13 cellular contexts compared by ENCODE assay signal in genomic region chr14:68521952-68522509, GRCh38.
DNase-seq lines count a peak whose midpoint lies in the region; ATAC-seq and TF ChIP-seq lines count a peak whose summit lies in the region.
"Had no signal": no experiment of that assay in that cellular context is flagged by ENCODE, and none has a peak within 500 bp of the region (broad histone marks: within the 10 kb centered on the region; RNA-seq: fewer than 3 reads in every experiment).

No MANE protein-coding gene starts in this region.

- no peak overlapping the region for H2BK15ac ChIP-seq in neuronal stem cell (ENCODE audit: low read length)

- peak overlapping the region; percentile 87 for H2AK5ac ChIP-seq in neuronal stem cell (ENCODE audit: low read depth, low read length)

- DNase-seq in T-helper 17 cell: no peak
- no peak for DNase-seq in neuronal stem cell (ENCODE audit: low spot score)
- no peak for DNase-seq in transverse colon
- no peak for DNase-seq in effector CD4-positive, alpha-beta T cell
- DNase-seq in effector CD8-positive, alpha-beta T cell (lab: John Stamatoyannopoulos, UW): no peak
- DNase-seq: activated CD4-positive, alpha-beta T cell treated with anti-CD3 and anti-CD28 coated beads, Interleukin-2, amount 10 ng/mL, durations not matched to agents 7 days and 5 days; activated effector memory CD4-positive, alpha-beta T cell treated with anti-CD3 and anti-CD28 coated beads, Interleukin-2, amount 50 U/mL, for 16 hours; central memory CD4-positive, alpha-beta T cell; spleen; SW 1271 had no signal

- H3K14ac ChIP-seq in neuronal stem cell (ENCODE audit: low read length): no peak overlapping the region

- H4K91ac ChIP-seq in neuronal stem cell (ENCODE audit: low read depth, low read length, poor library complexity): no peak overlapping the region

- H3K79me1 ChIP-seq in neuronal stem cell (ENCODE audit: low read depth, low read length): no peaks in the 10 kb centered on the region

- H3K9ac ChIP-seq in neuronal stem cell (ENCODE audit: low read depth, low read length, poor library complexity): no peak overlapping the region

- H2AFZ ChIP-seq in neuronal stem cell (ENCODE audit: low read length): peak overlapping the region; percentile 33

- H3K36me3 ChIP-seq in gastroesophageal sphincter (no peaks in the 10 kb centered on the region), neuronal stem cell (replicated peaks in 1 of 2; ENCODE audit: control insufficient read depth in 2 of 2, insufficient read depth in 2 of 2, low read length in 2 of 2) (peaks cover 0 to 2% of the 10 kb centered on the region in 2 donors), transverse colon (no peaks in the 10 kb centered on the region)
- H3K36me3 ChIP-seq: spleen had no signal

- peaks cover 20 to 88% (median 53%) of the 10 kb centered on the region in 3 donors for H3K4me1 ChIP-seq in gastroesophageal sphincter
- H3K4me1 ChIP-seq in neuronal stem cell (ENCODE audit: control insufficient read depth in 2 of 2, insufficient read depth in 1 of 2, low read depth in 1 of 2, low read length in 2 of 2): peaks cover 22 to 38% of the 10 kb centered on the region in 2 donors
- peaks cover 28 to 67% (median 39%) of the 10 kb centered on the region in 4 donors for H3K4me1 ChIP-seq in transverse colon

- peak overlapping the region; percentile 94 for H3K18ac ChIP-seq in neuronal stem cell (ENCODE audit: low read length)

- no peak for ATAC-seq in T-helper 17 cell
- ATAC-seq in gastroesophageal sphincter: no peak
- no peak for ATAC-seq in HG03097 (IDR thresholded peaks at IDR 0.05; ENCODE audit: low FRiP score, unreplicated experiment)
- no peak for ATAC-seq in HG02884 (IDR thresholded peaks at IDR 0.05; ENCODE audit: unreplicated experiment)

- no peaks in the 10 kb centered on the region for H3K9me3 ChIP-seq in T-helper 17 cell (ENCODE audit: control insufficient read depth, low read length, poor library complexity, severe bottlenecking)
- no peaks in the 10 kb centered on the region for H3K9me3 ChIP-seq in gastroesophageal sphincter
- H3K9me3 ChIP-seq in neuronal stem cell (replicated peaks in 1 of 2; ENCODE audit: control insufficient read depth in 2 of 2, insufficient read depth in 1 of 2, low read depth in 1 of 2, low read length in 2 of 2): peaks cover 0 to 7% of the 10 kb centered on the region in 2 donors
- no peaks in the 10 kb centered on the region for H3K9me3 ChIP-seq in transverse colon
- H3K9me3 ChIP-seq: spleen had no signal

- H3K27ac ChIP-seq in gastroesophageal sphincter (peak overlapping the region; percentile 79 to 94 (median 85)), neuronal stem cell (replicated peaks; ENCODE audit: low read length) (peak overlapping the region; percentile 94), transverse colon (peak overlapping the region; percentile 61 to 75 (median 70))

- H3K27me3 Mint-ChIP-seq in T-helper 17 cell: no peaks in the 10 kb centered on the region
- H3K27me3 Mint-ChIP-seq: activated CD4-positive, alpha-beta T cell treated with anti-CD3 and anti-CD28 coated beads, Interleukin-2, amount 10 ng/mL, durations not matched to agents 7 days and 5 days had no signal

- 45 to 48% methylated on average over 4 to 7 of the region's 8 CpGs for WGBS in gastroesophageal sphincter (ENCODE audit: low coverage in 1 of 2), 2 donors
- WGBS in neuronal stem cell (ENCODE audit: extremely low coverage in 2 of 2, insufficient read length in 2 of 2, insufficient replicate concordance in 1 of 2), 2 donors: no CpG with 5 or more reads among the region's 8 CpGs
- WGBS in transverse colon (ENCODE audit: low coverage in 1 of 2), 2 donors: 77% methylated on average over 3 to 8 of the region's 8 CpGs

- H3K23ac ChIP-seq in neuronal stem cell (ENCODE audit: low read depth, low read length, poor library complexity): peak overlapping the region; percentile 27

- no peak overlapping the region for H4K8ac ChIP-seq in neuronal stem cell (ENCODE audit: low read depth, low read length)

- peaks cover 8% of the 10 kb centered on the region for H3K4me1 Mint-ChIP-seq in T-helper 17 cell

- no peak overlapping the region for H3K4ac ChIP-seq in neuronal stem cell (ENCODE audit: low read length)

- H3K4me2 ChIP-seq in neuronal stem cell (ENCODE audit: insufficient read depth, low read length, poor library complexity, severe bottlenecking): no peak overlapping the region

- H3K4me3 Mint-ChIP-seq in T-helper 17 cell: no peak overlapping the region
- H3K4me3 Mint-ChIP-seq: activated CD4-positive, alpha-beta T cell treated with anti-CD3 and anti-CD28 coated beads, Interleukin-2, amount 10 ng/mL, durations not matched to agents 7 days and 5 days had no signal

- H2BK5ac ChIP-seq in neuronal stem cell (ENCODE audit: low read length): peak overlapping the region; percentile 78

- in situ Hi-C loops in transverse colon (cut with MboI; ENCODE audit: low pct_ligation_motif_present in 1 of 4, low pct_unique_long_range_greater_than_20kb in 1 of 4, low sequenced_read_pairs in 3 of 4): no loop called here

- no peaks in the 10 kb centered on the region for H3K36me3 Mint-ChIP-seq in T-helper 17 cell (ENCODE audit: low read depth)

- TF ChIP-seq CTCF in gastroesophageal sphincter (IDR thresholded peaks at IDR 0.05): no peak
- no peak for TF ChIP-seq CTCF in transverse colon (IDR thresholded peaks at IDR 0.05)

- no peak overlapping the region for H2BK12ac ChIP-seq in neuronal stem cell (ENCODE audit: low read length)

- no peak overlapping the region for H3K4me3 ChIP-seq in gastroesophageal sphincter
- no peak overlapping the region for H3K4me3 ChIP-seq in neuronal stem cell (ENCODE audit: low read length in 2 of 2)
- no peak overlapping the region for H3K4me3 ChIP-seq in transverse colon
- H3K4me3 ChIP-seq: spleen had no signal

- peak overlapping the region; percentile 20 for H2BK120ac ChIP-seq in neuronal stem cell (ENCODE audit: low read depth, low read length)

- no peak for TF ChIP-seq EP300 in gastroesophageal sphincter (IDR thresholded peaks at IDR 0.05)
- TF ChIP-seq EP300 in transverse colon (IDR thresholded peaks at IDR 0.05; ENCODE audit: low read depth): no peak

- H3K27ac Mint-ChIP-seq in T-helper 17 cell: peak overlapping the region; percentile 3
- H3K27ac Mint-ChIP-seq: activated CD4-positive, alpha-beta T cell treated with anti-CD3 and anti-CD28 coated beads, Interleukin-2, amount 10 ng/mL, durations not matched to agents 7 days and 5 days had no signal

- intact Hi-C loops in transverse colon (cut with DNase I; ENCODE audit: low total_unique reads): loop anchor here (10.0 kb wide), 1 partner anchor 377 kb away; no protein-coding TSS in a partner anchor

- TF ChIP-seq POLR2A in gastroesophageal sphincter (IDR thresholded peaks at IDR 0.05): no peak
- no peak for TF ChIP-seq POLR2A in transverse colon (IDR thresholded peaks at IDR 0.05)

- H3K27me3 ChIP-seq in gastroesophageal sphincter (no peaks in the 10 kb centered on the region), neuronal stem cell (ENCODE audit: control insufficient read depth in 3 of 3, insufficient read depth in 3 of 3, low read depth in 1 of 3, low read length in 3 of 3) (no peaks in the 10 kb centered on the region), transverse colon (no peaks in the 10 kb centered on the region)
- H3K27me3 ChIP-seq: spleen had no signal
